In genomic region chr1:168672278-168672677, GRCh38 we compare ENCODE assay signal across 25 cellular contexts. TPM values are rescaled to one million over a fixed set of nuclear protein-coding genes. Genes with fewer than 3 reads are reported as not detected.
"Had no signal": no experiment of that assay in that cellular context is flagged by ENCODE, and none has a peak within 500 bp of the region (broad histone marks: within the 10 kb centered on the region; RNA-seq: fewer than 3 reads in every experiment).

No MANE protein-coding gene starts in this region.

- H3K27me3 ChIP-seq: left lung, right atrium auricular region, right lobe of liver, stomach, testis, thyroid gland, transverse colon, upper lobe of left lung, vagina had no signal

- ATAC-seq: left colon; left lung; lower lobe of right lung; naive thymus-derived CD8-positive, alpha-beta T cell; psoas muscle; right lobe of liver; stimulated activated naive B cell treated with anti-CD40 and anti-IgM and Interleukin-4, amounts not matched to agents 10 μg/mL and 1 μg/mL and 100 μg/mL, for 72 hours; stimulated activated naive CD8-positive, alpha-beta T cell treated with anti-CD3 and anti-CD28 coated beads, Interleukin-15, Interleukin-2, amounts not matched to agents 100 U/mL and 50 U/mL, for 24 hours had no signal

- H3K4me3 ChIP-seq: left lung, lower lobe of right lung, psoas muscle, right atrium auricular region, right lobe of liver, smooth muscle cell, stomach, testis, thyroid gland, transverse colon, upper lobe of left lung, vagina had no signal

- DNase-seq: hypothalamus; immature natural killer cell; kidney; left colon; left lung; lower lobe of right lung; mesenchymal stem cell; naive thymus-derived CD8-positive, alpha-beta T cell; nucleus accumbens; psoas muscle; right lobe of liver; stimulated activated CD4-positive, alpha-beta T cell treated with anti-CD3 and anti-CD28 coated beads, Interleukin-4, amount 100 ng/mL, for 1 hour; stimulated activated naive B cell treated with anti-CD40 and anti-IgM and Interleukin-4, amounts not matched to agents 10 μg/mL and 1 μg/mL and 100 μg/mL, for 72 hours; stimulated activated naive CD8-positive, alpha-beta T cell treated with anti-CD3 and anti-CD28 coated beads, Interleukin-15, Interleukin-2, amounts not matched to agents 100 U/mL and 50 U/mL, for 24 hours; stomach; testis; thyroid gland; transverse colon; upper lobe of left lung had no signal

- H3K9me3 ChIP-seq: lower lobe of right lung, psoas muscle, right atrium auricular region, right lobe of liver, testis, thyroid gland, transverse colon, upper lobe of left lung, vagina had no signal

- H3K4me1 ChIP-seq: left lung, lower lobe of right lung, parathyroid adenoma, psoas muscle, right atrium auricular region, right lobe of liver, stomach, thyroid gland, transverse colon, upper lobe of left lung, vagina had no signal

- H3K36me3 ChIP-seq: left lung, lower lobe of right lung, right atrium auricular region, right lobe of liver, stomach, thyroid gland, transverse colon, upper lobe of left lung, vagina had no signal

RNA-seq across cellular contexts. Expression of gene DPT, which starts 56.7 kb away (rescaled TPM):
- total RNA-seq: mammary epithelial cell; naive thymus-derived CD8-positive, alpha-beta T cell; neural crest cell had no signal
